In genomic region chr13:38575427-38575826, GRCh38 we compare ENCODE assay signal across 25 cellular contexts.
"Had no signal": no experiment of that assay in that cellular context is flagged by ENCODE, and none has a peak within 500 bp of the region (broad histone marks: within the 10 kb centered on the region; RNA-seq: fewer than 3 reads in every experiment).

No MANE protein-coding gene starts in this region.

- H3K4me3 ChIP-seq: colonic mucosa, esophagus squamous epithelium, gastrocnemius medialis, heart right ventricle, left lung, lower lobe of right lung had no signal

- H3K4me1 ChIP-seq: colonic mucosa, esophagus squamous epithelium, gastrocnemius medialis, heart right ventricle, left lung, lower lobe of right lung had no signal

- DNase-seq: colonic mucosa; cortex of kidney; effector CD8-positive, alpha-beta T cell; effector memory CD8-positive, alpha-beta T cell; endodermal cell; erythroblast; esophagus squamous epithelium; foreskin fibroblast; foreskin melanocyte; gastrocnemius medialis; glutamatergic neuron; head of caudate nucleus; heart right ventricle; hypothalamus; immature natural killer cell; islet precursor cell; kidney; kidney glomerular epithelial cell; left lung; left ventricle myocardium superior; lower lobe of right lung; mesenchymal stem cell; naive thymus-derived CD4-positive, alpha-beta T cell had no signal

- H3K36me3 ChIP-seq: colonic mucosa, esophagus squamous epithelium, gastrocnemius medialis, heart right ventricle, left lung, lower lobe of right lung had no signal

- H3K27me3 ChIP-seq: colonic mucosa, esophagus squamous epithelium, gastrocnemius medialis, heart right ventricle, left lung had no signal

- FAIRE-seq: kidney had no signal

- ATAC-seq: effector memory CD8-positive, alpha-beta T cell; esophagus mucosa; gastrocnemius medialis; heart right ventricle; left lung; left ventricle myocardium superior; lower lobe of right lung; naive thymus-derived CD4-positive, alpha-beta T cell had no signal

- H3K9me3 ChIP-seq: colonic mucosa, gastrocnemius medialis, left lung, lower lobe of right lung had no signal

- H3K27ac ChIP-seq: colonic mucosa, epithelial cell of prostate, esophagus squamous epithelium, gastrocnemius medialis, heart right ventricle, left lung, lower lobe of right lung had no signal
